In genomic region chr5:9544056-9544455, GRCh38 we compare ENCODE assay signal across 9 cellular contexts. TPM values are rescaled to one million over a fixed set of nuclear protein-coding genes. Genes with fewer than 3 reads are reported as not detected.
DNase-seq lines count a peak whose midpoint lies in the region; ATAC-seq and TF ChIP-seq lines count a peak whose summit lies in the region.
"Had no signal": no experiment of that assay in that cellular context is flagged by ENCODE, and none has a peak within 500 bp of the region (broad histone marks: within the 10 kb centered on the region; RNA-seq: fewer than 3 reads in every experiment).

No MANE protein-coding gene starts in this region.

- intact Hi-C loops in Caco-2 (cut with micrococcal nuclease; ENCODE audit: unreplicated experiment): loop anchor here (1.0 to 5.0 kb wide), 5 partner anchors 81 to 603 kb away; no protein-coding TSS in a partner anchor

- H3K4me1 Mint-ChIP-seq in Caco-2 (ENCODE audit: low read depth, unreplicated experiment): peaks cover 6% of the 10 kb centered on the region
- peaks cover 13% of the 10 kb centered on the region for H3K4me1 Mint-ChIP-seq in endothelial cell (ENCODE audit: unreplicated experiment)
- peaks cover 38% of the 10 kb centered on the region for H3K4me1 Mint-ChIP-seq in neural crest cell

- no peaks in the 10 kb centered on the region for H3K9me3 ChIP-seq in Caco-2

- peak overlapping the region; percentile 96 for H3K4me3 Mint-ChIP-seq in Caco-2 (ENCODE audit: unreplicated experiment)
- peak overlapping the region; percentile 92 for H3K4me3 Mint-ChIP-seq in endothelial cell (ENCODE audit: unreplicated experiment)
- H3K4me3 Mint-ChIP-seq in neural crest cell: peak overlapping the region; percentile 91
- H3K4me3 Mint-ChIP-seq: stimulated activated naive CD8-positive, alpha-beta T cell treated with anti-CD3 and anti-CD28 coated beads, Interleukin-15, Interleukin-2, amounts not matched to agents 100 ng/mL and 50 ng/mL, for 24 hours had no signal

- no peaks in the 10 kb centered on the region for H3K27me3 ChIP-seq in Caco-2 (replicated peaks; ENCODE audit: control insufficient read depth, insufficient read depth, low read length)

- H3K4me1 ChIP-seq in Caco-2: no peaks in the 10 kb centered on the region

- CTCF ChIA-PET in Caco-2 (lab: Charles Lee): interaction anchor here (0.6 to 2.0 kb wide), 3 partner anchors 53 to 388 kb away, joined by 3 to 5 read pairs (median 5); no protein-coding TSS in a partner anchor

- POLR2A ChIA-PET in Caco-2 (lab: Charles Lee): no interaction called here

- H3K9me3 Mint-ChIP-seq in Caco-2 (ENCODE audit: unreplicated experiment) (no peaks in the 10 kb centered on the region), endothelial cell (ENCODE audit: unreplicated experiment) (no peaks in the 10 kb centered on the region), neural crest cell (no peaks in the 10 kb centered on the region)
- H3K9me3 Mint-ChIP-seq: stimulated activated naive CD8-positive, alpha-beta T cell treated with anti-CD3 and anti-CD28 coated beads, Interleukin-15, Interleukin-2, amounts not matched to agents 100 ng/mL and 50 ng/mL, for 24 hours had no signal

- ATAC-seq in HG03442 (IDR thresholded peaks at IDR 0.05; ENCODE audit: unreplicated experiment) (peak; percentile 6), omental fat pad (ENCODE audit: low FRiP score) (no peak)

- no peaks in the 10 kb centered on the region for H3K36me3 ChIP-seq in Caco-2 (ENCODE audit: control insufficient read depth, insufficient read depth, low read length)

- TSS peak; percentile 30 for BruUV-seq in Caco-2 (replicated peaks; lab: Mats Ljungman, UMichigan)

- peak overlapping the region; percentile 94 for H3K4me3 ChIP-seq in Caco-2 (ENCODE audit: low read depth, low read length)

- TF ChIP-seq CTCF in Caco-2 (IDR thresholded peaks at IDR 0.05; ENCODE audit: insufficient read depth in 1 of 2, low read depth in 1 of 2, low read length in 1 of 2, severe bottlenecking in 1 of 2, unreplicated experiment in 1 of 2) (no peak), endothelial cell (IDR thresholded peaks at IDR 0.05; ENCODE audit: unreplicated experiment) (no peak), neural crest cell (conservative IDR thresholded peaks at IDR 0.05) (no peak), omental fat pad (IDR thresholded peaks at IDR 0.05) (no peak)

- peak overlapping the region; percentile 56 for H3K27ac Mint-ChIP-seq in Caco-2 (ENCODE audit: unreplicated experiment)
- no peak overlapping the region for H3K27ac Mint-ChIP-seq in endothelial cell (ENCODE audit: unreplicated experiment)
- H3K27ac Mint-ChIP-seq in neural crest cell (ENCODE audit: unreplicated experiment): peak overlapping the region; percentile 28
- H3K27ac Mint-ChIP-seq: stimulated activated naive CD8-positive, alpha-beta T cell treated with anti-CD3 and anti-CD28 coated beads, Interleukin-15, Interleukin-2, amounts not matched to agents 100 ng/mL and 50 ng/mL, for 24 hours had no signal

- peaks cover 52% of the 10 kb centered on the region for H3K36me3 Mint-ChIP-seq in Caco-2 (ENCODE audit: insufficient read depth, unreplicated experiment)
- peaks cover 7% of the 10 kb centered on the region for H3K36me3 Mint-ChIP-seq in endothelial cell (ENCODE audit: low read depth, unreplicated experiment)
- no peaks in the 10 kb centered on the region for H3K36me3 Mint-ChIP-seq in neural crest cell (ENCODE audit: low read depth)

- no peaks in the 10 kb centered on the region for H3K27me3 Mint-ChIP-seq in Caco-2 (ENCODE audit: insufficient read depth, unreplicated experiment)
- peaks cover 8% of the 10 kb centered on the region for H3K27me3 Mint-ChIP-seq in endothelial cell (ENCODE audit: unreplicated experiment)
- peaks cover 3% of the 10 kb centered on the region for H3K27me3 Mint-ChIP-seq in neural crest cell (ENCODE audit: low read depth)

- no peak for DNase-seq in Caco-2
- no peak for DNase-seq in endothelial cell (ENCODE audit: low spot score)
- DNase-seq in neural crest cell (ENCODE audit: low read depth, low spot score): no peak
- no peak for DNase-seq in stimulated activated CD4-positive, alpha-beta T cell treated with anti-CD3 and anti-CD28 coated beads, Interleukin-4, amount 100 ng/mL, for 24 hours
- no peak for DNase-seq in NCI-H1048 (lab: John Stamatoyannopoulos, UW)
- no peak for DNase-seq in omental fat pad (ENCODE audit: low spot score)
- no peak for DNase-seq in KG1 (lab: John Stamatoyannopoulos, UW)

RNA-seq across cellular contexts. Expression of gene SEMA5A, which starts 1.8 kb away (rescaled TPM):
- total RNA-seq in Caco-2 (2022) (27.4 and 34.3 TPM in 2 replicates), endothelial cell (ENCODE audit: unreplicated experiment) (31.1 TPM), neural crest cell (30.3 and 31.9 TPM in 2 replicates), omental fat pad (10 to 100 TPM in 3 of 4 donors, 1 to 10 TPM in 1; 6.3 to 60.2 (median 22.1) TPM)
